8 cellular contexts compared by ENCODE assay signal in the genomic region with DNA sequence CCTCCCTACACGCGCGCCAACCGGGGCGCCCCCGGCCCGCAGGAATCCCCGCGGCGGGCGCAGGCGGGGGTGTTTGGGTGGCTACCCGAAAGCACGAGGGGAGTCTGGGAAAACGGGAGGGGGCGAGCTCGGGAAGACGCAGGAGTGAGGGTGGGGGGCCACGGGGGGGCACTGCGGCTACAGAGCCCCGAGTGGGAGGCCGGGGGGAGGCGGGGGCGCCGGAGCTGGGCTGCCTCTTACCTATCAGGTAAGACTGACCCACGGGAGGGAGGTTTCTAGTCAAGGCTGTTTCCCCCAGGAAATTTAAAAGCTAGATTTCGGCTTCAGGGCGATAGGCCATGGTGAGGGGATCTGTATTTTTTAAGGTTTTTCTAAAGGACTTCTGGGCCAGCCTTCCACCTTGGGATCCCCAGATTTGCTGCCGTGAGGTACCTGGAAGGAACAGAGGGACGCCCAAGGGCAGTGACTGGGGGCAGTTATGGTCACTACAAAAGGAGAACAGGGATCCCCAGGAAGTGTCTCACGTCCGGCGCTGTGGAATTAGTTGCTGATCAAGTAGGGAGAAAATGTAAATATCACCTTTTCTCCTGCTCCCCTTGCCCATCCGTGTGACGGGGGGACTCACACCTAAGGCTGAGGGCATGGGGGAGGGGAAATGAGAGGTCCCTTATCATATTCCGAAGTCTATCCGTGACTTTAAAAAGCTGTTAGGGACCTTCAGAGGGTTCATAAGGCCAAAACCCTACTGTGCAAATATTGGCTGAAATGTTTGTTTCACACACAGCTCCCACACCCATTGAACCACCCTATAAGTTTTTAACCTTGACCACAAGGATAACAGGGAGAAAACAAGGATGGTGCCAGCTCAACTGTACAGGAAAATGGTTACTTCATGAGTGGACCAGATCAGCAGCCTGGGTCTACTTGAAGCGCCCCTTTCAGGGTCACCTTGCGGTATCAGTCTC. TPM values are rescaled to one million over a fixed set of nuclear protein-coding genes. Genes with fewer than 3 reads are reported as not detected.
A peak's percentile ranks its signal among the peaks of the same experiment; 100 is the strongest.
DNase-seq lines count a peak whose midpoint lies in the region; ATAC-seq, FAIRE-seq and TF ChIP-seq lines count a peak whose summit lies in the region.

No MANE protein-coding gene starts in this region.

- H3K4me1 ChIP-seq in subcutaneous abdominal adipose tissue (ENCODE audit: control insufficient read depth in 5 of 5, insufficient read depth in 5 of 5, low read length in 5 of 5), result peaks cover 2 to 61% (median 58%) of the 10 kb centered on the region in 5 donors

- in situ Hi-C loops in G401 (cut with HindIII; ENCODE audit: low sequenced_read_pairs), result loop anchor here (25.0 kb wide), 1 partner anchor 313 kb away; no protein-coding TSS in a partner anchor

- peak; percentile 34 for ATAC-seq in left lobe of liver
- no peak for ATAC-seq in GM18858 (IDR thresholded peaks at IDR 0.05; ENCODE audit: unreplicated experiment)
- no peak for ATAC-seq in HG02884 (IDR thresholded peaks at IDR 0.05; ENCODE audit: unreplicated experiment)

- FAIRE-seq in bronchial epithelial cell (lab: Jason Lieb, UNC), result no peak

- peak overlapping the region; percentile 71 for H3K27ac ChIP-seq in subcutaneous abdominal adipose tissue (ENCODE audit: low read depth, low read length)

- peak overlapping the region in 3 of 5 donors; percentile 43 to 75 (median 61) for H3K9ac ChIP-seq in subcutaneous abdominal adipose tissue (ENCODE audit: low read length in 5 of 5)

- DNase-seq in G401 (ENCODE audit: low spot score) (peak; percentile 54), NCI-H1930 (lab: John Stamatoyannopoulos, UW) (peak; percentile 52 to 60), bronchial epithelial cell (ENCODE audit: low read depth) (peak; percentile 39), left lobe of liver (ENCODE audit: low spot score) (peak; percentile 64), cerebellar nuclear complex (lab: John Stamatoyannopoulos, UW) (no peak)

- H3K4me3 ChIP-seq in bronchial epithelial cell (ENCODE audit: low read depth, low read length), result peak overlapping the region; percentile 91
- H3K4me3 ChIP-seq in subcutaneous abdominal adipose tissue (ENCODE audit: low read depth in 1 of 5, low read length in 5 of 5), result peak overlapping the region; percentile 48 to 78 (median 64)

- H3K36me3 ChIP-seq in bronchial epithelial cell (ENCODE audit: control insufficient read depth, insufficient read depth, low read length) (peaks cover 8% of the 10 kb centered on the region), subcutaneous abdominal adipose tissue (ENCODE audit: control insufficient read depth in 5 of 5, insufficient read depth in 5 of 5, low read length in 5 of 5) (peaks cover 0 to 10% (median 4%) of the 10 kb centered on the region in 5 donors)

- TF ChIP-seq CTCF in bronchial epithelial cell (IDR thresholded peaks at IDR 0.05; ENCODE audit: insufficient read depth, low read length, severe bottlenecking), result no peak

- no peaks in the 10 kb centered on the region for H3K9me3 ChIP-seq in subcutaneous abdominal adipose tissue (ENCODE audit: control insufficient read depth in 5 of 5, low read length in 5 of 5)

- H3K27me3 ChIP-seq in bronchial epithelial cell (ENCODE audit: control insufficient read depth, insufficient read depth, low read length), result no peaks in the 10 kb centered on the region
- H3K27me3 ChIP-seq in subcutaneous abdominal adipose tissue (ENCODE audit: control insufficient read depth in 5 of 5, insufficient read depth in 4 of 5, low read length in 5 of 5), result peaks cover 0 to 20% (median 3%) of the 10 kb centered on the region in 5 donors

RNA-seq across cellular contexts. Expression of a gene that starts 0.6 kb away (rescaled TPM):
- total RNA-seq in G401 (2014; rRNA removed; shearing (Covaris generic)), result 24.6 and 26.5 TPM in 2 replicates
- total RNA-seq in bronchial epithelial cell (7.0 and 12.6 TPM in 2 replicates), left lobe of liver (25.3 TPM)

RNA-seq across cellular contexts. Expression of a gene that starts 35.6 kb away (rescaled TPM):
- total RNA-seq in G401 (2014; rRNA removed; shearing (Covaris generic)), result 4.0 and 7.9 TPM in 2 replicates
- total RNA-seq in bronchial epithelial cell (29.7 and 32.0 TPM in 2 replicates), left lobe of liver (21.3 TPM)

Comparison
In these comparisons a context has a peak if more than half of its experiments do, and no peak if none do; other contexts are left out.
1. DNase-seq: peak in G401 (single experiment), NCI-H1930 (2 of 2), bronchial epithelial cell (single experiment) and left lobe of liver (single experiment); none in cerebellar nuclear complex (0 of 2).